ENCODE assay signal across 3 cellular contexts in genomic region chr1:207528401-207528800, GRCh38. TPM values are rescaled to one million over a fixed set of nuclear protein-coding genes. Genes with fewer than 3 reads are reported as not detected.
"Had no signal": no experiment of that assay in that cellular context is flagged by ENCODE, and none has a peak within 500 bp of the region (broad histone marks: within the 10 kb centered on the region; RNA-seq: fewer than 3 reads in every experiment).

No MANE protein-coding gene starts in this region.

RNA-seq across cellular contexts. Expression of gene CR1, which starts 32.4 kb away (rescaled TPM):
- total RNA-seq: activated CD4-positive, alpha-beta T cell treated with anti-CD3 and anti-CD28 coated beads, Interleukin-2, amount 10 ng/mL, durations not matched to agents 24 days and 14 days; activated naive CD8-positive, alpha-beta T cell treated with anti-CD3 and anti-CD28 coated beads for 36 hours; cardiac muscle cell had no signal
- polyA plus RNA-seq: cardiac muscle cell had no signal
